In the genomic region with DNA sequence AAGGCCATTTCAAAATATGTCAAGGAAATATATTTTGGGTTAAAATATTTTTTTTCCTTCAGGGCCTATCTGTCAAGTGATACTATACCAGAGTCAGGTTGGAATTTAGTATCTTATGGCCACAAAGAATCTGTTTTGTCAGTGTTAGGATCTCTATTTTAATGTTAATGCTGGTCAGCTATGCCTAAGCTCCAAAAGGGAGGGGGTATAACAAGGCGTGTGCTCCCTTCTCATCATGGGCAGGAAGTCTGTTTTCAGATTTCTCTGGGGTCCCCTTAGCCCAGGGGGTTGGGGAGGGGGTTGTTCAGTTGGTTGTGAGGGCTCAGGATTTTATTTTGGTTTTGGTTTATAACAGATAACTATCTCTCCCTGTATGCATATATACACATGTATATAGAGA, we compare ENCODE assay signal across 2 cellular contexts.
TF ChIP-seq lines count a peak whose summit lies in the region.

No MANE protein-coding gene starts in this region.

TF ChIP-seq in GM23338, 12 proteins besides CTCF, POLR2A, EP300 and RAD21 (continued from another document):
- no peak for TF ChIP-seq REST (IDR thresholded peaks at IDR 0.05; ENCODE audit: unreplicated experiment)
- TF ChIP-seq ZNF114 (CRISPR knock-in tag; IDR thresholded peaks at IDR 0.05): no peak
- TF ChIP-seq JUNB (IDR thresholded peaks at IDR 0.05; ENCODE audit: unreplicated experiment): no peak
- TF ChIP-seq NANOG (IDR thresholded peaks at IDR 0.05; ENCODE audit: borderline replicate concordance): no peak
- TF ChIP-seq POLR2AphosphoS5 (IDR thresholded peaks at IDR 0.05; ENCODE audit: low read depth): no peak
- no peak for TF ChIP-seq ETS1 (IDR thresholded peaks at IDR 0.05)
- TF ChIP-seq EZH2 (IDR thresholded peaks at IDR 0.05; ENCODE audit: low read depth, unreplicated experiment): no peak
- TF ChIP-seq, protein P1, sequence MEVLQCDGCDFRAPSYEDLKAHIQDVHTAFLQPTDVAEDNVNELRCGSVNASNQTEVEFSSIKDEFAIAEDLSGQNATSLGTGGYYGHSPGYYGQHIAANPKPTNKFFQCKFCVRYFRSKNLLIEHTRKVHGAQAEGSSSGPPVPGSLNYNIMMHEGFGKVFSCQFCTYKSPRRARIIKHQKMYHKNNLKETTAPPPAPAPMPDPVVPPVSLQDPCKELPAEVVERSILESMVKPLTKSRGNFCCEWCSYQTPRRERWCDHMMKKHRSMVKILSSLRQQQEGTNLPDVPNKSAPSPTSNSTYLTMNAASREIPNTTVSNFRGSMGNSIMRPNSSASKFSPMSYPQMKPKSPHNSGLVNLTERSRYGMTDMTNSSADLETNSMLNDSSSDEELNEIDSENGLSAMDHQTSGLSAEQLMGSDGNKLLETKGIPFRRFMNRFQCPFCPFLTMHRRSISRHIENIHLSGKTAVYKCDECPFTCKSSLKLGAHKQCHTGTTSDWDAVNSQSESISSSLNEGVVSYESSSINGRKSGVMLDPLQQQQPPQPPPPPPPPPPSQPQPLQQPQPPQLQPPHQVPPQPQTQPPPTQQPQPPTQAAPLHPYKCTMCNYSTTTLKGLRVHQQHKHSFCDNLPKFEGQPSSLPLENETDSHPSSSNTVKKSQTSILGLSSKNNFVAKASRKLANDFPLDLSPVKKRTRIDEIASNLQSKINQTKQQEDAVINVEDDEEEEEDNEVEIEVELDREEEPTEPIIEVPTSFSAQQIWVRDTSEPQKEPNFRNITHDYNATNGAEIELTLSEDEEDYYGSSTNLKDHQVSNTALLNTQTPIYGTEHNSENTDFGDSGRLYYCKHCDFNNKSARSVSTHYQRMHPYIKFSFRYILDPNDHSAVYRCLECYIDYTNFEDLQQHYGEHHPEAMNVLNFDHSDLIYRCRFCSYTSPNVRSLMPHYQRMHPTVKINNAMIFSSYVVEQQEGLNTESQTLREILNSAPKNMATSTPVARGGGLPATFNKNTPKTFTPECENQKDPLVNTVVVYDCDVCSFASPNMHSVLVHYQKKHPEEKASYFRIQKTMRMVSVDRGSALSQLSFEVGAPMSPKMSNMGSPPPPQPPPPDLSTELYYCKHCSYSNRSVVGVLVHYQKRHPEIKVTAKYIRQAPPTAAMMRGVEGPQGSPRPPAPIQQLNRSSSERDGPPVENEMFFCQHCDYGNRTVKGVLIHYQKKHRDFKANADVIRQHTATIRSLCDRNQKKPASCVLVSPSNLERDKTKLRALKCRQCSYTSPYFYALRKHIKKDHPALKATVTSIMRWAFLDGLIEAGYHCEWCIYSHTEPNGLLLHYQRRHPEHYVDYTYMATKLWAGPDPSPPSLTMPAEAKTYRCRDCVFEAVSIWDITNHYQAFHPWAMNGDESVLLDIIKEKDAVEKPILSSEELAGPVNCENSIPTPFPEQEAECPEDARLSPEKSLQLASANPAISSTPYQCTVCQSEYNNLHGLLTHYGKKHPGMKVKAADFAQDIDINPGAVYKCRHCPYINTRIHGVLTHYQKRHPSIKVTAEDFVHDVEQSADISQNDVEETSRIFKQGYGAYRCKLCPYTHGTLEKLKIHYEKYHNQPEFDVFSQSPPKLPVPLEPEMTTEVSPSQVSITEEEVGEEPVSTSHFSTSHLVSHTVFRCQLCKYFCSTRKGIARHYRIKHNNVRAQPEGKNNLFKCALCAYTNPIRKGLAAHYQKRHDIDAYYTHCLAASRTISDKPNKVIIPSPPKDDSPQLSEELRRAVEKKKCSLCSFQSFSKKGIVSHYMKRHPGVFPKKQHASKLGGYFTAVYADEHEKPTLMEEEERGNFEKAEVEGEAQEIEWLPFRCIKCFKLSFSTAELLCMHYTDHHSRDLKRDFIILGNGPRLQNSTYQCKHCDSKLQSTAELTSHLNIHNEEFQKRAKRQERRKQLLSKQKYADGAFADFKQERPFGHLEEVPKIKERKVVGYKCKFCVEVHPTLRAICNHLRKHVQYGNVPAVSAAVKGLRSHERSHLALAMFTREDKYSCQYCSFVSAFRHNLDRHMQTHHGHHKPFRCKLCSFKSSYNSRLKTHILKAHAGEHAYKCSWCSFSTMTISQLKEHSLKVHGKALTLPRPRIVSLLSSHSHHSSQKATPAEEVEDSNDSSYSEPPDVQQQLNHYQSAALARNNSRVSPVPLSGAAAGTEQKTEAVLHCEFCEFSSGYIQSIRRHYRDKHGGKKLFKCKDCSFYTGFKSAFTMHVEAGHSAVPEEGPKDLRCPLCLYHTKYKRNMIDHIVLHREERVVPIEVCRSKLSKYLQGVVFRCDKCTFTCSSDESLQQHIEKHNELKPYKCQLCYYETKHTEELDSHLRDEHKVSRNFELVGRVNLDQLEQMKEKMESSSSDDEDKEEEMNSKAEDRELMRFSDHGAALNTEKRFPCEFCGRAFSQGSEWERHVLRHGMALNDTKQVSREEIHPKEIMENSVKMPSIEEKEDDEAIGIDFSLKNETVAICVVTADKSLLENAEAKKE (CRISPR knock-in tag; IDR thresholded peaks at IDR 0.05): no peak
- TF ChIP-seq ZNF331 (CRISPR knock-in tag; IDR thresholded peaks at IDR 0.05; ENCODE audit: low read depth): no peak
- no peak for TF ChIP-seq EZH2phosphoT487 (IDR thresholded peaks at IDR 0.05; ENCODE audit: unreplicated experiment)

TF ChIP-seq in WTC11, 78 proteins besides CTCF, POLR2A, EP300 and RAD21 (continued from another document):
- TF ChIP-seq, protein P2, sequence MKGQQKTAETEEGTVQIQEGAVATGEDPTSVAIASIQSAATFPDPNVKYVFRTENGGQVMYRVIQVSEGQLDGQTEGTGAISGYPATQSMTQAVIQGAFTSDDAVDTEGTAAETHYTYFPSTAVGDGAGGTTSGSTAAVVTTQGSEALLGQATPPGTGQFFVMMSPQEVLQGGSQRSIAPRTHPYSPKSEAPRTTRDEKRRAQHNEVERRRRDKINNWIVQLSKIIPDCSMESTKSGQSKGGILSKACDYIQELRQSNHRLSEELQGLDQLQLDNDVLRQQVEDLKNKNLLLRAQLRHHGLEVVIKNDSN (CRISPR knock-in tag; IDR thresholded peaks at IDR 0.05): no peak
